ENCODE assay signal across 9 cellular contexts in genomic region chr11:8263109-8263768, GRCh38. TPM values are rescaled to one million over a fixed set of nuclear protein-coding genes. Genes with fewer than 3 reads are reported as not detected.
DNase-seq lines count a peak whose midpoint lies in the region; ATAC-seq and TF ChIP-seq lines count a peak whose summit lies in the region.
"Had no signal": no experiment of that assay in that cellular context is flagged by ENCODE, and none has a peak within 500 bp of the region (broad histone marks: within the 10 kb centered on the region; RNA-seq: fewer than 3 reads in every experiment).

No MANE protein-coding gene starts in this region.

- peak; percentile 87 for DNase-seq in NCI-H1092 treated with DMSO at 0.1 percent for 48 hours (lab: John Stamatoyannopoulos, UW)
- no peak for DNase-seq in mammary epithelial cell
- peak; percentile 26 for DNase-seq in mesendoderm
- no peak for DNase-seq in vagina (ENCODE audit: extremely low spot score in 2 of 2)
- no peak for DNase-seq in T-helper 9 cell
- DNase-seq in SHP77 (lab: John Stamatoyannopoulos, UW) = no peak

- ATAC-seq in GM18505 (IDR thresholded peaks at IDR 0.05; ENCODE audit: unreplicated experiment) (peak; percentile 30), GM21515 (IDR thresholded peaks at IDR 0.05; ENCODE audit: unreplicated experiment) (no peak)

- peak overlapping the region; percentile 95 for H3K4me2 ChIP-seq in mammary epithelial cell (ENCODE audit: insufficient read depth, low read depth, low read length)
- H3K4me2 ChIP-seq in mesendoderm (ENCODE audit: low read length) = peak overlapping the region; percentile 55

- H3K36me3 ChIP-seq in mammary epithelial cell (ENCODE audit: insufficient read depth, low read length) (no peaks in the 10 kb centered on the region), mesendoderm (ENCODE audit: control insufficient read depth, insufficient read depth, low read length) (no peaks in the 10 kb centered on the region), vagina (no peaks in the 10 kb centered on the region)
- H3K36me3 ChIP-seq: SJSA1 had no signal

- H3K27ac ChIP-seq in mammary epithelial cell (ENCODE audit: insufficient read depth, low read depth, low read length) = no peak overlapping the region
- H3K27ac ChIP-seq in mesendoderm (ENCODE audit: low read depth, low read length) = no peak overlapping the region
- no peak overlapping the region for H3K27ac ChIP-seq in vagina
- H3K27ac ChIP-seq: SJSA1 had no signal

- intact Hi-C loops in mammary epithelial cell (cut with micrococcal nuclease) (loop anchor here (1.0 kb wide), 2 partner anchors 16 to 36 kb away; no protein-coding TSS in a partner anchor), vagina (cut with DNase I) (no loop called here)

- H4K5ac ChIP-seq in mesendoderm (ENCODE audit: low read length) = no peak overlapping the region

- BruUV-seq in mammary epithelial cell (replicated peaks; lab: Mats Ljungman, UMichigan) = no TSS peak

- in situ Hi-C loops in mammary epithelial cell (cut with MboI; ENCODE audit: low sequenced_read_pairs in 2 of 2) = loop anchor here in 1 of 2 donors (10.0 kb wide), 1 partner anchor 58 kb away; no protein-coding TSS in a partner anchor

- no peak overlapping the region for H2BK15ac ChIP-seq in mesendoderm (replicated peaks; ENCODE audit: low read depth)

- H3K18ac ChIP-seq in mesendoderm (ENCODE audit: low read length) = peak overlapping the region; percentile 9

- no peak overlapping the region for H3K23ac ChIP-seq in mesendoderm (ENCODE audit: low read length)

- dilution Hi-C loops in mammary epithelial cell (cut with HindIII; ENCODE audit: low sequenced_read_pairs) = no loop called here

- H3K9ac ChIP-seq in mammary epithelial cell (ENCODE audit: insufficient read depth, low read length) (no peak overlapping the region), mesendoderm (ENCODE audit: low read length) (no peak overlapping the region)

- TF ChIP-seq POLR2A in GM18505 (IDR thresholded peaks at IDR 0.05; ENCODE audit: borderline replicate concordance, extremely low read depth, insufficient read depth, insufficient read length) (no peak), vagina (IDR thresholded peaks at IDR 0.05) (no peak)

- H2AFZ ChIP-seq in mammary epithelial cell (ENCODE audit: low read depth, low read length) = peak overlapping the region; percentile 76

- H3K4me1 ChIP-seq in mammary epithelial cell (ENCODE audit: insufficient read depth, low read length) (peaks cover 27% of the 10 kb centered on the region), mesendoderm (ENCODE audit: control insufficient read depth, low read depth, low read length) (peaks cover 2% of the 10 kb centered on the region), vagina (peaks cover 20% of the 10 kb centered on the region)

- H3K56ac ChIP-seq in mesendoderm (ENCODE audit: low read length) = peak overlapping the region; percentile 71

- H3K9me3 ChIP-seq in mammary epithelial cell (replicated peaks; ENCODE audit: insufficient read depth, low read length) (no peaks in the 10 kb centered on the region), vagina (no peaks in the 10 kb centered on the region)
- H3K9me3 ChIP-seq: SJSA1 had no signal

- no peaks in the 10 kb centered on the region for H4K20me1 ChIP-seq in mammary epithelial cell (ENCODE audit: insufficient read depth, low read length)

- no peak overlapping the region for H4K8ac ChIP-seq in mesendoderm (ENCODE audit: low read depth, low read length)

- CTCF ChIA-PET in mammary epithelial cell (lab: Charles Lee; ENCODE audit: low non-redundant PET) = interaction anchor here (0.8 to 1.3 kb wide), 2 partner anchors 70 to 257 kb away, joined by 4 to 7 read pairs; no protein-coding TSS in a partner anchor

- TF ChIP-seq CTCF in mammary epithelial cell (conservative IDR thresholded peaks at IDR 0.05 in 1 of 2, IDR thresholded peaks at IDR 0.05 in 1 of 2; ENCODE audit: extremely low read depth in 1 of 2, insufficient read depth in 1 of 2, low read depth in 1 of 2, low read length in 2 of 2) (no peak), vagina (IDR thresholded peaks at IDR 0.05) (no peak)

- peaks cover 43% of the 10 kb centered on the region for H3K27me3 ChIP-seq in mammary epithelial cell (ENCODE audit: insufficient read depth, low read length)
- peaks cover 29% of the 10 kb centered on the region for H3K27me3 ChIP-seq in mesendoderm (ENCODE audit: insufficient read depth, low read length, poor library complexity)
- H3K27me3 ChIP-seq in vagina = no peaks in the 10 kb centered on the region

- no peak overlapping the region for H3K4ac ChIP-seq in mesendoderm (ENCODE audit: low read depth, low read length)

- WGBS in mammary epithelial cell (ENCODE audit: low coverage, missing lambda C conversion rate) = 14% methylated on average over 9 of the region's 53 CpGs
- WGBS in mesendoderm (ENCODE audit: extremely low coverage, insufficient coverage, low lambda C conversion rate) = no CpG with 5 or more reads among the region's 53 CpGs

- H3K4me3 ChIP-seq in mammary epithelial cell (replicated peaks in 1 of 3; ENCODE audit: insufficient read depth in 1 of 3, low read depth in 2 of 3, low read length in 3 of 3) (peak overlapping the region in 2 of 3 experiments; percentile 21 to 33), mesendoderm (ENCODE audit: low read length) (no peak overlapping the region), vagina (peak overlapping the region; percentile 38 to 64)
- H3K4me3 ChIP-seq: SJSA1 had no signal

- H2BK120ac ChIP-seq in mesendoderm (ENCODE audit: low read depth, low read length) = no peak overlapping the region

- H3K79me2 ChIP-seq in mammary epithelial cell (ENCODE audit: insufficient read depth, low read length) (no peaks in the 10 kb centered on the region), mesendoderm (ENCODE audit: control insufficient read depth, insufficient read depth, low read length) (no peaks in the 10 kb centered on the region)

- no peaks in the 10 kb centered on the region for H3K79me1 ChIP-seq in mesendoderm (ENCODE audit: low read length)

- H2BK5ac ChIP-seq in mesendoderm (ENCODE audit: low read length) = no peak overlapping the region

- H2AK5ac ChIP-seq in mesendoderm (ENCODE audit: low read length) = no peak overlapping the region

RNA-seq across cellular contexts. Expression of gene LMO1, which starts 0.4 kb away (rescaled TPM):
- under 1 TPM; 0.17 to 0.54 TPM for total RNA-seq in mammary epithelial cell
- not detected for polyA plus RNA-seq in mammary epithelial cell
- polyA minus RNA-seq in mammary epithelial cell = not detected
- polyA plus RNA-seq in mesendoderm (2013, experiment 1 of 2) = 0.65 TPM
- polyA plus RNA-seq in mesendoderm (2013, experiment 2 of 2) = 0.59 TPM
- not detected for total RNA-seq in vagina
- total RNA-seq: SJSA1 had no signal

Comparison
In these comparisons a context has a peak if more than half of its experiments do, and no peak if none do; other contexts are left out.
1. DNase-seq: peak in NCI-H1092 treated with DMSO at 0.1 percent for 48 hours (single experiment) and mesendoderm (single experiment); none in mammary epithelial cell (single experiment), vagina (0 of 2), T-helper 9 cell (single experiment) and SHP77 (0 of 2).